In genomic region chr4:81756973-81757372, GRCh38 we compare ENCODE assay signal across 13 cellular contexts.
A peak's percentile ranks its signal among the peaks of the same experiment; 100 is the strongest.
DNase-seq lines count a peak whose midpoint lies in the region; ATAC-seq and TF ChIP-seq lines count a peak whose summit lies in the region.
"Had no signal": no experiment of that assay in that cellular context is flagged by ENCODE, and none has a peak within 500 bp of the region (broad histone marks: within the 10 kb centered on the region; RNA-seq: fewer than 3 reads in every experiment).

No MANE protein-coding gene starts in this region.

- peak; percentile 49 for ATAC-seq in activated CD8-positive, alpha-beta T cell treated with anti-CD3 and anti-CD28 coated beads for 36 hours
- no peak for ATAC-seq in activated CD8-positive, alpha-beta T cell treated with anti-CD3 and anti-CD28 coated beads, Interleukin-2, amount 10 ng/mL, durations not matched to agents 7 days and 5 days
- peak; percentile 87 for ATAC-seq in HG02610 (IDR thresholded peaks at IDR 0.05; ENCODE audit: unreplicated experiment)
- ATAC-seq in HG03378 (IDR thresholded peaks at IDR 0.05; ENCODE audit: unreplicated experiment) = peak; percentile 93
- ATAC-seq: HCT116 had no signal

- intact Hi-C loops in activated CD8-positive, alpha-beta T cell treated with anti-CD3 and anti-CD28 coated beads for 36 hours (cut with micrococcal nuclease) = no loop called here

- POLR2A ChIA-PET in activated CD8-positive, alpha-beta T cell treated with anti-CD3 and anti-CD28 coated beads for 36 hours (lab: Charles Lee) = no interaction called here
- POLR2A ChIA-PET in activated CD8-positive, alpha-beta T cell treated with anti-CD3 and anti-CD28 coated beads, Interleukin-2, amount 10 ng/mL, durations not matched to agents 7 days and 5 days (lab: Charles Lee) = no interaction called here

- H3K27ac Mint-ChIP-seq in activated CD8-positive, alpha-beta T cell treated with anti-CD3 and anti-CD28 coated beads for 36 hours = no peak overlapping the region
- no peak overlapping the region for H3K27ac Mint-ChIP-seq in activated CD8-positive, alpha-beta T cell treated with anti-CD3 and anti-CD28 coated beads, Interleukin-2, amount 10 ng/mL, durations not matched to agents 7 days and 5 days
- peak overlapping the region; percentile 6 for H3K27ac Mint-ChIP-seq in stimulated activated naive CD8-positive, alpha-beta T cell treated with anti-CD3 and anti-CD28 coated beads, Interleukin-15, Interleukin-2, amounts not matched to agents 100 ng/mL and 50 ng/mL, for 24 hours
- H3K27ac Mint-ChIP-seq: activated T-helper 1 cell treated with anti-CD3 and anti-CD28 coated beads, Interleukin-12 subunit alpha, Interleukin-12 subunit beta, Interleukin-2, Interleukin-4 antibody, amounts not matched to agents 30 ng/mL and 10 ng/mL and 1 ng/mL, durations not matched to agents 14 hours and 24 hours and 36 hours had no signal

- H3K36me3 ChIP-seq in right atrium auricular region = no peaks in the 10 kb centered on the region

- H3K4me1 Mint-ChIP-seq in activated CD8-positive, alpha-beta T cell treated with anti-CD3 and anti-CD28 coated beads for 36 hours (ENCODE audit: low read depth) = peaks cover 20% of the 10 kb centered on the region
- peaks cover 13% of the 10 kb centered on the region for H3K4me1 Mint-ChIP-seq in activated CD8-positive, alpha-beta T cell treated with anti-CD3 and anti-CD28 coated beads, Interleukin-2, amount 10 ng/mL, durations not matched to agents 7 days and 5 days (ENCODE audit: low read depth)
- H3K4me1 Mint-ChIP-seq in stimulated activated naive CD8-positive, alpha-beta T cell treated with anti-CD3 and anti-CD28 coated beads, Interleukin-15, Interleukin-2, amounts not matched to agents 100 ng/mL and 50 ng/mL, for 24 hours (ENCODE audit: low read depth) = peaks cover 28% of the 10 kb centered on the region

- DNase-seq in activated CD8-positive, alpha-beta T cell treated with anti-CD3 and anti-CD28 coated beads for 36 hours = peak; percentile 4
- DNase-seq in activated CD8-positive, alpha-beta T cell treated with anti-CD3 and anti-CD28 coated beads, Interleukin-2, amount 10 ng/mL, durations not matched to agents 7 days and 5 days = no peak
- no peak for DNase-seq in right atrium auricular region (ENCODE audit: low spot score)
- no peak for DNase-seq in iPS-NIHi7 (ENCODE audit: extremely low spot score)
- no peak for DNase-seq in T1000 (lab: John Stamatoyannopoulos, UW)
- DNase-seq: central memory CD4-positive, alpha-beta T cell; kidney had no signal

- no peaks in the 10 kb centered on the region for H3K9me3 Mint-ChIP-seq in activated CD8-positive, alpha-beta T cell treated with anti-CD3 and anti-CD28 coated beads for 36 hours
- no peaks in the 10 kb centered on the region for H3K9me3 Mint-ChIP-seq in activated CD8-positive, alpha-beta T cell treated with anti-CD3 and anti-CD28 coated beads, Interleukin-2, amount 10 ng/mL, durations not matched to agents 7 days and 5 days (ENCODE audit: insufficient read depth)
- no peaks in the 10 kb centered on the region for H3K9me3 Mint-ChIP-seq in stimulated activated naive CD8-positive, alpha-beta T cell treated with anti-CD3 and anti-CD28 coated beads, Interleukin-15, Interleukin-2, amounts not matched to agents 100 ng/mL and 50 ng/mL, for 24 hours
- H3K9me3 Mint-ChIP-seq: activated T-helper 1 cell treated with anti-CD3 and anti-CD28 coated beads, Interleukin-12 subunit alpha, Interleukin-12 subunit beta, Interleukin-2, Interleukin-4 antibody, amounts not matched to agents 30 ng/mL and 10 ng/mL and 1 ng/mL, durations not matched to agents 14 hours and 24 hours and 36 hours had no signal

- no peaks in the 10 kb centered on the region for H3K27me3 Mint-ChIP-seq in activated CD8-positive, alpha-beta T cell treated with anti-CD3 and anti-CD28 coated beads for 36 hours
- H3K27me3 Mint-ChIP-seq in activated CD8-positive, alpha-beta T cell treated with anti-CD3 and anti-CD28 coated beads, Interleukin-2, amount 10 ng/mL, durations not matched to agents 7 days and 5 days (ENCODE audit: low read depth) = no peaks in the 10 kb centered on the region
- no peaks in the 10 kb centered on the region for H3K27me3 Mint-ChIP-seq in stimulated activated naive CD8-positive, alpha-beta T cell treated with anti-CD3 and anti-CD28 coated beads, Interleukin-15, Interleukin-2, amounts not matched to agents 100 ng/mL and 50 ng/mL, for 24 hours

- H3K4me1 ChIP-seq in right atrium auricular region = no peaks in the 10 kb centered on the region

- TF ChIP-seq CTCF in activated CD8-positive, alpha-beta T cell treated with anti-CD3 and anti-CD28 coated beads for 36 hours (IDR thresholded peaks at IDR 0.05) = no peak
- TF ChIP-seq CTCF in right atrium auricular region (IDR thresholded peaks at IDR 0.05) = no peak

- CTCF ChIA-PET in activated CD8-positive, alpha-beta T cell treated with anti-CD3 and anti-CD28 coated beads for 36 hours (lab: Charles Lee) = interaction anchor here (1.2 kb wide), 1 partner anchor 87 kb away, joined by 3 read pairs; no protein-coding TSS in a partner anchor
- CTCF ChIA-PET in activated CD8-positive, alpha-beta T cell treated with anti-CD3 and anti-CD28 coated beads, Interleukin-2, amount 10 ng/mL, durations not matched to agents 7 days and 5 days (lab: Charles Lee) = interaction anchor here (0.6 to 3.4 kb wide), 2 partner anchors 45 to 290 kb away, joined by 3 to 9 read pairs; no protein-coding TSS in a partner anchor

- no peaks in the 10 kb centered on the region for H3K9me3 ChIP-seq in right atrium auricular region

- H3K4me3 Mint-ChIP-seq in activated CD8-positive, alpha-beta T cell treated with anti-CD3 and anti-CD28 coated beads for 36 hours = no peak overlapping the region
- no peak overlapping the region for H3K4me3 Mint-ChIP-seq in activated CD8-positive, alpha-beta T cell treated with anti-CD3 and anti-CD28 coated beads, Interleukin-2, amount 10 ng/mL, durations not matched to agents 7 days and 5 days
- no peak overlapping the region for H3K4me3 Mint-ChIP-seq in stimulated activated naive CD8-positive, alpha-beta T cell treated with anti-CD3 and anti-CD28 coated beads, Interleukin-15, Interleukin-2, amounts not matched to agents 100 ng/mL and 50 ng/mL, for 24 hours
- H3K4me3 Mint-ChIP-seq: activated T-helper 1 cell treated with anti-CD3 and anti-CD28 coated beads, Interleukin-12 subunit alpha, Interleukin-12 subunit beta, Interleukin-2, Interleukin-4 antibody, amounts not matched to agents 30 ng/mL and 10 ng/mL and 1 ng/mL, durations not matched to agents 14 hours and 24 hours and 36 hours had no signal

- H3K27me3 ChIP-seq in right atrium auricular region = no peaks in the 10 kb centered on the region

- no peaks in the 10 kb centered on the region for H3K36me3 Mint-ChIP-seq in activated CD8-positive, alpha-beta T cell treated with anti-CD3 and anti-CD28 coated beads for 36 hours (ENCODE audit: low read depth)
- no peaks in the 10 kb centered on the region for H3K36me3 Mint-ChIP-seq in activated CD8-positive, alpha-beta T cell treated with anti-CD3 and anti-CD28 coated beads, Interleukin-2, amount 10 ng/mL, durations not matched to agents 7 days and 5 days (ENCODE audit: low read depth)
- no peaks in the 10 kb centered on the region for H3K36me3 Mint-ChIP-seq in stimulated activated naive CD8-positive, alpha-beta T cell treated with anti-CD3 and anti-CD28 coated beads, Interleukin-15, Interleukin-2, amounts not matched to agents 100 ng/mL and 50 ng/mL, for 24 hours (ENCODE audit: low read depth)

- H3K27ac ChIP-seq in right atrium auricular region = no peak overlapping the region
- H3K27ac ChIP-seq: 22Rv1 had no signal

- H3K4me3 ChIP-seq in right atrium auricular region = no peak overlapping the region
